8 cellular contexts compared by ENCODE assay signal in the genomic region with DNA sequence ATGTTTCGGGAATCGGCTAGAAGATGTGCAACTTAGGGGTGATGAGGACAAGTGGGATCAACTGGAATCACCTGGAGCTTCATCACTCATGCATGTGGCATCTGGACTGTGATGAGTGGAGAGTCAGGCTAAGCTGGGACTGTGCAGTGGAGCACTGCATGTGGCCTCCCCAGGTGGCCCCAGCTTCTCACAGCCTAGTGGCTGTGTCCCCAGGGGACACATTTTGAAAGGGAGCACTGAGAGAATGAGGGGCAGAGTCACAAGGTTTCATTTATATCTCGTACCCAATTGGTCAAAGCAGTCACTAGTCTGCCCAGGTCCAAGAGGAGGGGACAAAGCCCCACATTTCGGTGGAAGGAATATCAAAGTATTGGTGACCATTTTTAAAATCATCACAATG.
"Had no signal": no experiment of that assay in that cellular context is flagged by ENCODE, and none has a peak within 500 bp of the region (broad histone marks: within the 10 kb centered on the region; RNA-seq: fewer than 3 reads in every experiment).

No MANE protein-coding gene starts in this region.

- H3K4me3 Mint-ChIP-seq: GM23338 had no signal

- ATAC-seq: GM23338, HCT116, HepG2, K562 had no signal

- DNase-seq: H7, KG1 had no signal

- FAIRE-seq: HepG2, K562 had no signal

- H3K27ac ChIP-seq: HL-60 had no signal

- H3K27ac Mint-ChIP-seq: GM23338 had no signal

- H3K4me3 ChIP-seq: GM23338, HAP-1, K562 had no signal

- H3K4me1 ChIP-seq: HAP-1 had no signal

- H3K9me3 Mint-ChIP-seq: GM23338 had no signal

- H3K36me3 ChIP-seq: HAP-1 had no signal

- H3K4me2 ChIP-seq: GM23338 had no signal

- H2AFZ ChIP-seq: GM23338 had no signal
